Comparison of ENCODE assay signal across 1 cellular context in genomic region chr11:615453-616319, GRCh38.
A peak's percentile ranks its signal among the peaks of the same experiment; 100 is the strongest.
TF ChIP-seq lines count a peak whose summit lies in the region.

Gene IRF7, minus strand, starts transcription at chr11:615950. Its CDS starts 586 bp downstream, at chr11:615364.

TF ChIP-seq in GM12878, 131 proteins besides CTCF, POLR2A, EP300 and RAD21 (continued from another document and continues in another):
- peak; percentile 35; the same call in 1 of the 2 replicates for TF ChIP-seq GATAD2B (conservative IDR thresholded peaks at IDR 0.05; ENCODE audit: low read depth)
- 0 out of 2 replicates have a peak, but pooled peaks have one; percentile 45 for TF ChIP-seq ZNF217 (IDR thresholded peaks at IDR 0.05)
- 0 out of 2 replicates have a peak, but pooled peaks have one; percentile 56 for TF ChIP-seq IRF4 (IDR thresholded peaks at IDR 0.05; ENCODE audit: low read depth, low read length)
- peak; percentile 33 for TF ChIP-seq SMAD1 (IDR thresholded peaks at IDR 0.05; ENCODE audit: low read depth, partially characterized antibody)
- no peak for TF ChIP-seq JUNB (IDR thresholded peaks at IDR 0.05)
- no peak for TF ChIP-seq ZBTB33 (IDR thresholded peaks at IDR 0.05)
- TF ChIP-seq RCOR1 (conservative IDR thresholded peaks at IDR 0.05; ENCODE audit: low read depth, low read length): no peak
- peak in 1 of 2 experiments; percentile 58; a peak in 1 of 4 replicates for TF ChIP-seq ETV6 (conservative IDR thresholded peaks at IDR 0.05 in 1 of 2, IDR thresholded peaks at IDR 0.05 in 1 of 2; ENCODE audit: borderline replicate concordance in 1 of 2, low read depth in 1 of 2)
- no peak; the same call in 1 of the 2 replicates for TF ChIP-seq FOXM1 (IDR thresholded peaks at IDR 0.05; ENCODE audit: low read depth, low read length)
- no peak for TF ChIP-seq NFXL1 (IDR thresholded peaks at IDR 0.05; ENCODE audit: borderline replicate concordance)
- TF ChIP-seq NR2F1 (conservative IDR thresholded peaks at IDR 0.05): peak; percentile 37; the same call in 1 of the 2 replicates
- TF ChIP-seq IKZF1 (conservative IDR thresholded peaks at IDR 0.05): peak; percentile 75
- TF ChIP-seq ATF7 (IDR thresholded peaks at IDR 0.05; ENCODE audit: low read depth): peak; percentile 65
- TF ChIP-seq POLR2AphosphoS5 (IDR thresholded peaks at IDR 0.05; ENCODE audit: low read length): peak; percentile 98
- peak; percentile 76; the same call in 1 of the 2 replicates for TF ChIP-seq TCF3 (IDR thresholded peaks at IDR 0.05; ENCODE audit: borderline replicate concordance, insufficient read depth, low read depth, low read length)
- TF ChIP-seq CBFB (IDR thresholded peaks at IDR 0.05; ENCODE audit: low read depth): peak; percentile 81; the same call in 1 of the 2 replicates
- TF ChIP-seq NR2C2 (IDR thresholded peaks at IDR 0.05; ENCODE audit: borderline replicate concordance, control insufficient read depth, insufficient read length, low read depth): no peak
- TF ChIP-seq RELB (IDR thresholded peaks at IDR 0.05; ENCODE audit: low read depth): peak; percentile 85
- no peak for TF ChIP-seq CHD4 (IDR thresholded peaks at IDR 0.05)
- no peak; the same call in 1 of the 2 replicates for TF ChIP-seq ZBED1 (IDR thresholded peaks at IDR 0.05; ENCODE audit: borderline replicate concordance)
- TF ChIP-seq YY1 (IDR thresholded peaks at IDR 0.05; ENCODE audit: low read depth, low read length): peak; percentile 53; the same call in 1 of the 2 replicates
- TF ChIP-seq EGR1 (IDR thresholded peaks at IDR 0.05; ENCODE audit: borderline replicate concordance in 1 of 2, low read depth in 2 of 2, low read length in 2 of 2): peak; percentile 28 to 54
- TF ChIP-seq NFIC (IDR thresholded peaks at IDR 0.05; ENCODE audit: low read depth, low read length): no peak
- TF ChIP-seq BMI1 (IDR thresholded peaks at IDR 0.05; ENCODE audit: borderline replicate concordance): no peak
- no peak for TF ChIP-seq HSF1 (IDR thresholded peaks at IDR 0.05; ENCODE audit: low read depth, low read length)
- TF ChIP-seq, protein P1, sequence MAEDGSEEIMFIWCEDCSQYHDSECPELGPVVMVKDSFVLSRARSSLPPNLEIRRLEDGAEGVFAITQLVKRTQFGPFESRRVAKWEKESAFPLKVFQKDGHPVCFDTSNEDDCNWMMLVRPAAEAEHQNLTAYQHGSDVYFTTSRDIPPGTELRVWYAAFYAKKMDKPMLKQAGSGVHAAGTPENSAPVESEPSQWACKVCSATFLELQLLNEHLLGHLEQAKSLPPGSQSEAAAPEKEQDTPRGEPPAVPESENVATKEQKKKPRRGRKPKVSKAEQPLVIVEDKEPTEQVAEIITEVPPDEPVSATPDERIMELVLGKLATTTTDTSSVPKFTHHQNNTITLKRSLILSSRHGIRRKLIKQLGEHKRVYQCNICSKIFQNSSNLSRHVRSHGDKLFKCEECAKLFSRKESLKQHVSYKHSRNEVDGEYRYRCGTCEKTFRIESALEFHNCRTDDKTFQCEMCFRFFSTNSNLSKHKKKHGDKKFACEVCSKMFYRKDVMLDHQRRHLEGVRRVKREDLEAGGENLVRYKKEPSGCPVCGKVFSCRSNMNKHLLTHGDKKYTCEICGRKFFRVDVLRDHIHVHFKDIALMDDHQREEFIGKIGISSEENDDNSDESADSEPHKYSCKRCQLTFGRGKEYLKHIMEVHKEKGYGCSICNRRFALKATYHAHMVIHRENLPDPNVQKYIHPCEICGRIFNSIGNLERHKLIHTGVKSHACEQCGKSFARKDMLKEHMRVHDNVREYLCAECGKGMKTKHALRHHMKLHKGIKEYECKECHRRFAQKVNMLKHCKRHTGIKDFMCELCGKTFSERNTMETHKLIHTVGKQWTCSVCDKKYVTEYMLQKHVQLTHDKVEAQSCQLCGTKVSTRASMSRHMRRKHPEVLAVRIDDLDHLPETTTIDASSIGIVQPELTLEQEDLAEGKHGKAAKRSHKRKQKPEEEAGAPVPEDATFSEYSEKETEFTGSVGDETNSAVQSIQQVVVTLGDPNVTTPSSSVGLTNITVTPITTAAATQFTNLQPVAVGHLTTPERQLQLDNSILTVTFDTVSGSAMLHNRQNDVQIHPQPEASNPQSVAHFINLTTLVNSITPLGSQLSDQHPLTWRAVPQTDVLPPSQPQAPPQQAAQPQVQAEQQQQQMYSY (CRISPR knock-in tag; IDR thresholded peaks at IDR 0.05): no peak
- TF ChIP-seq CHD2 (IDR thresholded peaks at IDR 0.05; ENCODE audit: borderline replicate concordance, low read depth, low read length): peak; percentile 67
- no peak for TF ChIP-seq MEF2B (IDR thresholded peaks at IDR 0.05; ENCODE audit: partially characterized antibody, poor library complexity, severe bottlenecking)
- TF ChIP-seq KLF5 (IDR thresholded peaks at IDR 0.05; ENCODE audit: partially characterized antibody): no peak
- TF ChIP-seq, protein P2, sequence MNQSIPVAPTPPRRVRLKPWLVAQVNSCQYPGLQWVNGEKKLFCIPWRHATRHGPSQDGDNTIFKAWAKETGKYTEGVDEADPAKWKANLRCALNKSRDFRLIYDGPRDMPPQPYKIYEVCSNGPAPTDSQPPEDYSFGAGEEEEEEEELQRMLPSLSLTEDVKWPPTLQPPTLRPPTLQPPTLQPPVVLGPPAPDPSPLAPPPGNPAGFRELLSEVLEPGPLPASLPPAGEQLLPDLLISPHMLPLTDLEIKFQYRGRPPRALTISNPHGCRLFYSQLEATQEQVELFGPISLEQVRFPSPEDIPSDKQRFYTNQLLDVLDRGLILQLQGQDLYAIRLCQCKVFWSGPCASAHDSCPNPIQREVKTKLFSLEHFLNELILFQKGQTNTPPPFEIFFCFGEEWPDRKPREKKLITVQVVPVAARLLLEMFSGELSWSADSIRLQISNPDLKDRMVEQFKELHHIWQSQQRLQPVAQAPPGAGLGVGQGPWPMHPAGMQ (IDR thresholded peaks at IDR 0.05; ENCODE audit: borderline replicate concordance): no peak
- TF ChIP-seq, protein P3, sequence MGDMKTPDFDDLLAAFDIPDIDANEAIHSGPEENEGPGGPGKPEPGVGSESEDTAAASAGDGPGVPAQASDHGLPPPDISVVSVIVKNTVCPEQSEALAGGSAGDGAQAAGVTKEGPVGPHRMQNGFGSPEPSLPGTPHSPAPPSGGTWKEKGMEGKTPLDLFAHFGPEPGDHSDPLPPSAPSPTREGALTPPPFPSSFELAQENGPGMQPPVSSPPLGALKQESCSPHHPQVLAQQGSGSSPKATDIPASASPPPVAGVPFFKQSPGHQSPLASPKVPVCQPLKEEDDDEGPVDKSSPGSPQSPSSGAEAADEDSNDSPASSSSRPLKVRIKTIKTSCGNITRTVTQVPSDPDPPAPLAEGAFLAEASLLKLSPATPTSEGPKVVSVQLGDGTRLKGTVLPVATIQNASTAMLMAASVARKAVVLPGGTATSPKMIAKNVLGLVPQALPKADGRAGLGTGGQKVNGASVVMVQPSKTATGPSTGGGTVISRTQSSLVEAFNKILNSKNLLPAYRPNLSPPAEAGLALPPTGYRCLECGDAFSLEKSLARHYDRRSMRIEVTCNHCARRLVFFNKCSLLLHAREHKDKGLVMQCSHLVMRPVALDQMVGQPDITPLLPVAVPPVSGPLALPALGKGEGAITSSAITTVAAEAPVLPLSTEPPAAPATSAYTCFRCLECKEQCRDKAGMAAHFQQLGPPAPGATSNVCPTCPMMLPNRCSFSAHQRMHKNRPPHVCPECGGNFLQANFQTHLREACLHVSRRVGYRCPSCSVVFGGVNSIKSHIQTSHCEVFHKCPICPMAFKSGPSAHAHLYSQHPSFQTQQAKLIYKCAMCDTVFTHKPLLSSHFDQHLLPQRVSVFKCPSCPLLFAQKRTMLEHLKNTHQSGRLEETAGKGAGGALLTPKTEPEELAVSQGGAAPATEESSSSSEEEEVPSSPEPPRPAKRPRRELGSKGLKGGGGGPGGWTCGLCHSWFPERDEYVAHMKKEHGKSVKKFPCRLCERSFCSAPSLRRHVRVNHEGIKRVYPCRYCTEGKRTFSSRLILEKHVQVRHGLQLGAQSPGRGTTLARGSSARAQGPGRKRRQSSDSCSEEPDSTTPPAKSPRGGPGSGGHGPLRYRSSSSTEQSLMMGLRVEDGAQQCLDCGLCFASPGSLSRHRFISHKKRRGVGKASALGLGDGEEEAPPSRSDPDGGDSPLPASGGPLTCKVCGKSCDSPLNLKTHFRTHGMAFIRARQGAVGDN (IDR thresholded peaks at IDR 0.05): peak; percentile 40; the same call in 1 of the 2 replicates
- TF ChIP-seq, protein P4, sequence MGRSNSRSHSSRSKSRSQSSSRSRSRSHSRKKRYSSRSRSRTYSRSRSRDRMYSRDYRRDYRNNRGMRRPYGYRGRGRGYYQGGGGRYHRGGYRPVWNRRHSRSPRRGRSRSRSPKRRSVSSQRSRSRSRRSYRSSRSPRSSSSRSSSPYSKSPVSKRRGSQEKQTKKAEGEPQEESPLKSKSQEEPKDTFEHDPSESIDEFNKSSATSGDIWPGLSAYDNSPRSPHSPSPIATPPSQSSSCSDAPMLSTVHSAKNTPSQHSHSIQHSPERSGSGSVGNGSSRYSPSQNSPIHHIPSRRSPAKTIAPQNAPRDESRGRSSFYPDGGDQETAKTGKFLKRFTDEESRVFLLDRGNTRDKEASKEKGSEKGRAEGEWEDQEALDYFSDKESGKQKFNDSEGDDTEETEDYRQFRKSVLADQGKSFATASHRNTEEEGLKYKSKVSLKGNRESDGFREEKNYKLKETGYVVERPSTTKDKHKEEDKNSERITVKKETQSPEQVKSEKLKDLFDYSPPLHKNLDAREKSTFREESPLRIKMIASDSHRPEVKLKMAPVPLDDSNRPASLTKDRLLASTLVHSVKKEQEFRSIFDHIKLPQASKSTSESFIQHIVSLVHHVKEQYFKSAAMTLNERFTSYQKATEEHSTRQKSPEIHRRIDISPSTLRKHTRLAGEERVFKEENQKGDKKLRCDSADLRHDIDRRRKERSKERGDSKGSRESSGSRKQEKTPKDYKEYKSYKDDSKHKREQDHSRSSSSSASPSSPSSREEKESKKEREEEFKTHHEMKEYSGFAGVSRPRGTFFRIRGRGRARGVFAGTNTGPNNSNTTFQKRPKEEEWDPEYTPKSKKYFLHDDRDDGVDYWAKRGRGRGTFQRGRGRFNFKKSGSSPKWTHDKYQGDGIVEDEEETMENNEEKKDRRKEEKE (IDR thresholded peaks at IDR 0.05): no peak
- peak; percentile 69 for TF ChIP-seq RELA (IDR thresholded peaks at IDR 0.05; ENCODE audit: borderline replicate concordance, partially characterized antibody)
- TF ChIP-seq PAX8 (IDR thresholded peaks at IDR 0.05): no peak
- TF ChIP-seq PML (IDR thresholded peaks at IDR 0.05; ENCODE audit: low read length): peak; percentile 89; the same call in 1 of the 2 replicates
- no peak for TF ChIP-seq ZNF622 (IDR thresholded peaks at IDR 0.05)
- TF ChIP-seq, protein P5, sequence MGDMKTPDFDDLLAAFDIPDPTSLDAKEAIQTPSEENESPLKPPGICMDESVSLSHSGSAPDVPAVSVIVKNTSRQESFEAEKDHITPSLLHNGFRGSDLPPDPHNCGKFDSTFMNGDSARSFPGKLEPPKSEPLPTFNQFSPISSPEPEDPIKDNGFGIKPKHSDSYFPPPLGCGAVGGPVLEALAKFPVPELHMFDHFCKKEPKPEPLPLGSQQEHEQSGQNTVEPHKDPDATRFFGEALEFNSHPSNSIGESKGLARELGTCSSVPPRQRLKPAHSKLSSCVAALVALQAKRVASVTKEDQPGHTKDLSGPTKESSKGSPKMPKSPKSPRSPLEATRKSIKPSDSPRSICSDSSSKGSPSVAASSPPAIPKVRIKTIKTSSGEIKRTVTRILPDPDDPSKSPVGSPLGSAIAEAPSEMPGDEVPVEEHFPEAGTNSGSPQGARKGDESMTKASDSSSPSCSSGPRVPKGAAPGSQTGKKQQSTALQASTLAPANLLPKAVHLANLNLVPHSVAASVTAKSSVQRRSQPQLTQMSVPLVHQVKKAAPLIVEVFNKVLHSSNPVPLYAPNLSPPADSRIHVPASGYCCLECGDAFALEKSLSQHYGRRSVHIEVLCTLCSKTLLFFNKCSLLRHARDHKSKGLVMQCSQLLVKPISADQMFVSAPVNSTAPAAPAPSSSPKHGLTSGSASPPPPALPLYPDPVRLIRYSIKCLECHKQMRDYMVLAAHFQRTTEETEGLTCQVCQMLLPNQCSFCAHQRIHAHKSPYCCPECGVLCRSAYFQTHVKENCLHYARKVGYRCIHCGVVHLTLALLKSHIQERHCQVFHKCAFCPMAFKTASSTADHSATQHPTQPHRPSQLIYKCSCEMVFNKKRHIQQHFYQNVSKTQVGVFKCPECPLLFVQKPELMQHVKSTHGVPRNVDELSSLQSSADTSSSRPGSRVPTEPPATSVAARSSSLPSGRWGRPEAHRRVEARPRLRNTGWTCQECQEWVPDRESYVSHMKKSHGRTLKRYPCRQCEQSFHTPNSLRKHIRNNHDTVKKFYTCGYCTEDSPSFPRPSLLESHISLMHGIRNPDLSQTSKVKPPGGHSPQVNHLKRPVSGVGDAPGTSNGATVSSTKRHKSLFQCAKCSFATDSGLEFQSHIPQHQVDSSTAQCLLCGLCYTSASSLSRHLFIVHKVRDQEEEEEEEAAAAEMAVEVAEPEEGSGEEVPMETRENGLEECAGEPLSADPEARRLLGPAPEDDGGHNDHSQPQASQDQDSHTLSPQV (IDR thresholded peaks at IDR 0.05): no peak
